In the genomic region with DNA sequence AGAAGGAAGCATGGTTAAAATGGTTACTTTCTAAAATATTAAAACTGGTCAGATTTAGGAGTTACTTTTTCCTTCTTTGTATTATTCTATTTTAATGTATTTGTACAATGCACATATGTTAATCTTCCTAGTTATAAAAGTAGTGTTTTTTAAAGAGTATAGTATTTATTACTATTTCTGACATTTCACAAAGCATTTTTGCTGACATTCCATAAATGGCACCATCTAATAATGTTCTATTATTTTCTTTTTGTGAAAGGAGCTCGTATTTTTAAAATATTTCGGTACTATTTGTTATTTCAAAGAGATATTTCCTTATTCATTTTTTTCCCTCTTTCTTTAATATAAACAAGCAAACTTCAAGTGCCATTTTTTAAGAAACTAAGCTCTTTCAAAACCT, we compare ENCODE assay signal across 15 cellular contexts. TPM values are rescaled to one million over a fixed set of nuclear protein-coding genes. Genes with fewer than 3 reads are reported as not detected.
A peak's percentile ranks its signal among the peaks of the same experiment; 100 is the strongest.
DNase-seq lines count a peak whose midpoint lies in the region; ATAC-seq and TF ChIP-seq lines count a peak whose summit lies in the region.
"Had no signal": no experiment of that assay in that cellular context is flagged by ENCODE, and none has a peak within 500 bp of the region (broad histone marks: within the 10 kb centered on the region; RNA-seq: fewer than 3 reads in every experiment).

No MANE protein-coding gene starts in this region.

- intact Hi-C loops in Calu3 (cut with micrococcal nuclease; ENCODE audit: unreplicated experiment): loop anchor here (10.0 kb wide), 1 partner anchor 64 kb away; no protein-coding TSS in a partner anchor

- no TSS peak for BruUV-seq in Calu3 (replicated peaks; lab: Mats Ljungman, UMichigan)

- H3K9me3 ChIP-seq in osteoblast (ENCODE audit: low read depth, low read length): no peaks in the 10 kb centered on the region
- H3K9me3 ChIP-seq: HAP-1 had no signal

- peaks cover 24% of the 10 kb centered on the region for H4K20me1 ChIP-seq in osteoblast (ENCODE audit: insufficient read depth, low read length)

- no peak for ATAC-seq in activated CD8-positive, alpha-beta memory T cell treated with anti-CD3 and anti-CD28 coated beads, Interleukin-2, amount 10 ng/mL, durations not matched to agents 7 days and 5 days
- no peak for ATAC-seq in central memory CD8-positive, alpha-beta T cell (replicated peaks; ENCODE audit: extremely low read depth, poor library complexity, severe bottlenecking)

- peak overlapping the region; percentile 6 for H3K27ac Mint-ChIP-seq in activated CD8-positive, alpha-beta memory T cell treated with anti-CD3 and anti-CD28 coated beads, Interleukin-2, amount 10 ng/mL, durations not matched to agents 7 days and 5 days
- H3K27ac Mint-ChIP-seq in central memory CD8-positive, alpha-beta T cell (ENCODE audit: low read depth): peak overlapping the region; percentile 9
- no peak overlapping the region for H3K27ac Mint-ChIP-seq in Calu3 (ENCODE audit: unreplicated experiment)

- no peaks in the 10 kb centered on the region for H3K4me1 ChIP-seq in osteoblast (ENCODE audit: insufficient read depth, low read length)
- H3K4me1 ChIP-seq: HAP-1 had no signal

- H3K4me3 ChIP-seq in HL-60 (replicated peaks; ENCODE audit: insufficient read depth, low read length): no peak overlapping the region
- H3K4me3 ChIP-seq in osteoblast (ENCODE audit: insufficient read depth, low read length): no peak overlapping the region
- H3K4me3 ChIP-seq: HAP-1 had no signal

- H3K27me3 ChIP-seq in HL-60 (ENCODE audit: insufficient read depth, poor library complexity, severe bottlenecking) (no peaks in the 10 kb centered on the region), osteoblast (ENCODE audit: insufficient read depth, low read length) (no peaks in the 10 kb centered on the region)

- DNase-seq in activated CD8-positive, alpha-beta memory T cell treated with anti-CD3 and anti-CD28 coated beads, Interleukin-2, amount 10 ng/mL, durations not matched to agents 7 days and 5 days: no peak
- DNase-seq in activated CD8-positive, alpha-beta memory T cell treated with anti-CD3 and anti-CD28 coated beads for 24 hours: no peak
- DNase-seq in HL-60 (ENCODE audit: low read depth in 1 of 2, low spot score in 1 of 2) (no peak), osteoblast (ENCODE audit: insufficient read length, low spot score, missing footprints) (peak; percentile 18), AG20443 (ENCODE audit: low spot score) (no peak), Calu3 (no peak)
- no peak for DNase-seq in central memory CD8-positive, alpha-beta T cell (ENCODE audit: low spot score in 2 of 2)
- DNase-seq in stimulated activated naive CD4-positive, alpha-beta T cell (lab: John Stamatoyannopoulos, UW): no peak
- DNase-seq: NCI-H1436, NCI-H2029, NCI-H774 had no signal

- no peak overlapping the region for H2AFZ ChIP-seq in osteoblast (ENCODE audit: low read length)

- H3K4me3 Mint-ChIP-seq in activated CD8-positive, alpha-beta memory T cell treated with anti-CD3 and anti-CD28 coated beads, Interleukin-2, amount 10 ng/mL, durations not matched to agents 7 days and 5 days: no peak overlapping the region
- H3K4me3 Mint-ChIP-seq in central memory CD8-positive, alpha-beta T cell: no peak overlapping the region
- H3K4me3 Mint-ChIP-seq in Calu3 (ENCODE audit: low read depth, unreplicated experiment): no peak overlapping the region

- no peaks in the 10 kb centered on the region for H3K27me3 Mint-ChIP-seq in activated CD8-positive, alpha-beta memory T cell treated with anti-CD3 and anti-CD28 coated beads, Interleukin-2, amount 10 ng/mL, durations not matched to agents 7 days and 5 days
- H3K27me3 Mint-ChIP-seq in central memory CD8-positive, alpha-beta T cell: no peaks in the 10 kb centered on the region
- no peaks in the 10 kb centered on the region for H3K27me3 Mint-ChIP-seq in Calu3 (ENCODE audit: unreplicated experiment)

- no peaks in the 10 kb centered on the region for H3K9me3 Mint-ChIP-seq in activated CD8-positive, alpha-beta memory T cell treated with anti-CD3 and anti-CD28 coated beads, Interleukin-2, amount 10 ng/mL, durations not matched to agents 7 days and 5 days (ENCODE audit: low read depth)
- H3K9me3 Mint-ChIP-seq in central memory CD8-positive, alpha-beta T cell: no peaks in the 10 kb centered on the region
- no peaks in the 10 kb centered on the region for H3K9me3 Mint-ChIP-seq in Calu3 (ENCODE audit: low read depth, unreplicated experiment)

- H3K4me1 Mint-ChIP-seq in activated CD8-positive, alpha-beta memory T cell treated with anti-CD3 and anti-CD28 coated beads, Interleukin-2, amount 10 ng/mL, durations not matched to agents 7 days and 5 days: peaks cover 32% of the 10 kb centered on the region
- peaks cover 24% of the 10 kb centered on the region for H3K4me1 Mint-ChIP-seq in central memory CD8-positive, alpha-beta T cell
- no peaks in the 10 kb centered on the region for H3K4me1 Mint-ChIP-seq in Calu3 (ENCODE audit: low read depth, unreplicated experiment)

- TF ChIP-seq CTCF in HL-60 (IDR thresholded peaks at IDR 0.05; ENCODE audit: insufficient read depth, low read length) (no peak), osteoblast (IDR thresholded peaks at IDR 0.05; ENCODE audit: extremely low read depth, low read depth, low read length) (no peak), Calu3 (IDR thresholded peaks at IDR 0.05; ENCODE audit: unreplicated experiment) (no peak)

- peaks cover 35% of the 10 kb centered on the region for H3K79me2 ChIP-seq in osteoblast (ENCODE audit: insufficient read depth, low read length)

- peaks cover 89% of the 10 kb centered on the region for H3K36me3 ChIP-seq in osteoblast (ENCODE audit: insufficient read depth, low read length)

- H3K27ac ChIP-seq in HL-60 (replicated peaks) (peak overlapping the region; percentile 63), osteoblast (ENCODE audit: low read depth, low read length) (no peak overlapping the region)
- H3K27ac ChIP-seq: RWPE1 had no signal

- H3K36me3 Mint-ChIP-seq in activated CD8-positive, alpha-beta memory T cell treated with anti-CD3 and anti-CD28 coated beads, Interleukin-2, amount 10 ng/mL, durations not matched to agents 7 days and 5 days: peaks cover 57% of the 10 kb centered on the region
- H3K36me3 Mint-ChIP-seq in central memory CD8-positive, alpha-beta T cell (ENCODE audit: insufficient read depth): peaks cover 67% of the 10 kb centered on the region
- H3K36me3 Mint-ChIP-seq in Calu3 (ENCODE audit: insufficient read depth, unreplicated experiment): peaks cover 24% of the 10 kb centered on the region

- no peak overlapping the region for H3K4me2 ChIP-seq in osteoblast (ENCODE audit: insufficient read depth, low read length)

- CTCF ChIA-PET in activated CD8-positive, alpha-beta memory T cell treated with anti-CD3 and anti-CD28 coated beads, Interleukin-2, amount 10 ng/mL, durations not matched to agents 7 days and 5 days (lab: Charles Lee): no interaction called here
- CTCF ChIA-PET in Calu3 (lab: Charles Lee): interaction anchor here (0.6 kb wide), 1 partner anchor 16 kb away, joined by 3 read pairs; no protein-coding TSS in a partner anchor

RNA-seq across cellular contexts. Expression of a gene that starts 47.5 kb away (rescaled TPM):
- total RNA-seq in activated CD8-positive, alpha-beta memory T cell treated with anti-CD3 and anti-CD28 coated beads, Interleukin-2, amount 10 ng/mL, durations not matched to agents 7 days and 5 days: not detected
- total RNA-seq in osteoblast (not detected in 2 replicates), Calu3 (2022) (not detected in 2 replicates)
- total RNA-seq: A673, NCI-H460 had no signal
